ENCODE assay signal across 9 cellular contexts in the genomic region with DNA sequence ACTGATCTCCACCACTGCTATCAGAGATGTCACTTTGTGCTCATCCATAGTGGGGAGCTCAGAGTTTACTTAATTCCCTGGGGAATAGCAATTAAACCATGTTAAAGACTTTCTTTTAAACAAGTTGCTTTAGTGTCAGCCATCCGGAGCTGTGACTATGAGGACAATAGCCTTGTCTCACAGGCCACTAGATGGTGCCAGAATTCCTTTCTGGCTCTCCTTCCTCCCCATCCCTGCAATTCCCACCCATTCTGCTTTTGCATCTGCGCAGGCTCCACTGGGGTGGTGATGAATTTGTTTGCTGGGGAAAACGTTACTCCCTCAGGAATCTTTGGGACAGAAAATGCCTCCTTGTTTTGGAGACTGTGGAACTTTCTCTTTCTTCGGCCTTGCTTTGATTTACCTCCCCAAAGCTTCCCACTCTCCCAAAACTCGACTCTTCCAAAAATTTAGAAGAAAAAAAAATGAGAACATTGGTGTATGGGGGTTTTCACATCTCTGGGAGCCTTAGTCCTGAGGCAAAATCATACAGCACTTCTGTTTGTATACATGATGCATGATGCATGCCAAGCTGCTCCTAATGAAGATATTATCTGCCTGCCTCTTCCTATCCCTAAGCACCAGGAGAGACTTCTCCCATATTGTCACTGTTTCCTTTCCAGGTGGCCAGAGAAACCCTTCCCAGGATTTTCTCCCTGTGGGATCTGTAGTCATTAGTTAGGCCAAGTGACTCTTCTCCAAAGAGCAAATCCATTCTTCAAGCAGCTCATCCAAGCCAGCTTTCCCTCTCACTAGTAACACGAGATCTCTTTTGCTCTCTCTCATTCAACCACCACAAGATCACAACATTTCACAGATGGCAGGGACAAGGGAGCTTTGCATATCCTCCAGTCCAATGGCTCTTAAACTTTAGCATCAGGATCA.
DNase-seq lines count a peak whose midpoint lies in the region; ATAC-seq and TF ChIP-seq lines count a peak whose summit lies in the region.
"Had no signal": no experiment of that assay in that cellular context is flagged by ENCODE, and none has a peak within 500 bp of the region (broad histone marks: within the 10 kb centered on the region; RNA-seq: fewer than 3 reads in every experiment).

No MANE protein-coding gene starts in this region.

- no peak overlapping the region for H3K9ac ChIP-seq in SK-N-SH
- H3K9ac ChIP-seq: BLaER1 had no signal

- H3K4me2 ChIP-seq in SK-N-SH, result no peak overlapping the region
- H3K4me2 ChIP-seq: BLaER1 had no signal

- no peak for TF ChIP-seq POLR2A in stomach (IDR thresholded peaks at IDR 0.05)
- no peak for TF ChIP-seq POLR2A in suprapubic skin (IDR thresholded peaks at IDR 0.05)

- H3K27ac ChIP-seq in SK-N-SH (ENCODE audit: low read depth in 2 of 2, low read length in 1 of 2) (no peak overlapping the region), stomach (no peak overlapping the region), suprapubic skin (no peak overlapping the region)
- H3K27ac ChIP-seq: BLaER1 had no signal

- H3K36me3 ChIP-seq in SK-N-SH (replicated peaks in 1 of 2; ENCODE audit: control insufficient read depth in 1 of 2, insufficient read depth in 2 of 2, low read length in 1 of 2) (no peaks in the 10 kb centered on the region), kidney epithelial cell (ENCODE audit: control insufficient read depth, insufficient read depth, low read length) (no peaks in the 10 kb centered on the region), stomach (no peaks in the 10 kb centered on the region), suprapubic skin (no peaks in the 10 kb centered on the region)
- H3K36me3 ChIP-seq: BLaER1 had no signal

- H3K4me3 ChIP-seq in SK-N-SH (ENCODE audit: low read depth in 2 of 2, low read length in 1 of 2), result no peak overlapping the region
- no peak overlapping the region for H3K4me3 ChIP-seq in kidney epithelial cell (ENCODE audit: low read depth, low read length)
- no peak overlapping the region for H3K4me3 ChIP-seq in stomach
- H3K4me3 ChIP-seq in suprapubic skin, result no peak overlapping the region
- H3K4me3 ChIP-seq: BLaER1 had no signal

- H3F3A ChIP-seq in SK-N-SH (replicated peaks; ENCODE audit: insufficient read depth), result no peaks in the 10 kb centered on the region

- POLR2A ChIA-PET in SK-N-SH (lab: Yijun Ruan, JAX), result no interaction called here

- 13% methylated on average over 6 of the region's 6 CpGs for WGBS in SK-N-SH (ENCODE audit: low lambda C conversion rate)
- WGBS in stomach, 5 donors, result 33 to 40% (median 38%) methylated on average over 6 of the region's 6 CpGs
- 36% methylated on average over 6 of the region's 6 CpGs for WGBS in suprapubic skin

- TF ChIP-seq RAD21 in SK-N-SH (IDR thresholded peaks at IDR 0.05; ENCODE audit: low read length), result peak; percentile 93

- peak; percentile 60 for TF ChIP-seq CTCF in SK-N-SH (IDR thresholded peaks at IDR 0.05)
- TF ChIP-seq CTCF in kidney epithelial cell (IDR thresholded peaks at IDR 0.05; ENCODE audit: insufficient read depth, low read length, poor library complexity, severe bottlenecking), result peak; percentile 87
- TF ChIP-seq CTCF in stomach (IDR thresholded peaks at IDR 0.05), result peak in 2 of 7 experiments; percentile 21 to 26
- peak in 1 of 2 donors; percentile 12 for TF ChIP-seq CTCF in suprapubic skin (IDR thresholded peaks at IDR 0.05)

- H3K4me1 ChIP-seq in SK-N-SH (ENCODE audit: control insufficient read depth in 1 of 2, insufficient read depth in 2 of 2, low read depth in 1 of 2, low read length in 1 of 2) (no peaks in the 10 kb centered on the region; a peak in 1 of 4 replicates), stomach (no peaks in the 10 kb centered on the region), suprapubic skin (no peaks in the 10 kb centered on the region)

- H4K20me1 ChIP-seq in SK-N-SH (ENCODE audit: insufficient read depth), result no peaks in the 10 kb centered on the region
- H4K20me1 ChIP-seq: BLaER1 had no signal

- TF ChIP-seq EP300 in SK-N-SH (IDR thresholded peaks at IDR 0.05; ENCODE audit: borderline replicate concordance in 1 of 2, low read depth in 1 of 2, low read length in 1 of 2) (no peak), stomach (IDR thresholded peaks at IDR 0.05) (no peak), suprapubic skin (IDR thresholded peaks at IDR 0.05) (no peak)

- no peaks in the 10 kb centered on the region for H3K27me3 ChIP-seq in SK-N-SH (ENCODE audit: insufficient read depth)
- H3K27me3 ChIP-seq in kidney epithelial cell (ENCODE audit: control insufficient read depth, insufficient read depth, low read length), result no peaks in the 10 kb centered on the region
- H3K27me3 ChIP-seq in stomach, result no peaks in the 10 kb centered on the region
- no peaks in the 10 kb centered on the region for H3K27me3 ChIP-seq in suprapubic skin
- H3K27me3 ChIP-seq: BLaER1 had no signal

- no peaks in the 10 kb centered on the region for H3K9me3 ChIP-seq in SK-N-SH
- H3K9me3 ChIP-seq in stomach, result no peaks in the 10 kb centered on the region
- H3K9me3 ChIP-seq in suprapubic skin, result no peaks in the 10 kb centered on the region
- H3K9me3 ChIP-seq: BLaER1 had no signal

- CTCF ChIA-PET in SK-N-SH (lab: Yijun Ruan, JAX), result interaction anchor here (0.6 to 2.9 kb wide), 63 partner anchors 8 to 1799 kb away, joined by 3 to 31 read pairs (median 3); no protein-coding TSS in a partner anchor

- no peaks in the 10 kb centered on the region for H3K79me2 ChIP-seq in SK-N-SH (ENCODE audit: insufficient read depth)

- no peak overlapping the region for H2AFZ ChIP-seq in SK-N-SH (ENCODE audit: low read depth)

- no peak for ATAC-seq in SK-N-SH treated with all-trans-retinoic acid at 6 μM for 48 hours

- no peaks in the 10 kb centered on the region for H3K9me2 ChIP-seq in SK-N-SH

- intact Hi-C loops in stomach (cut with DNase I; ENCODE audit: low total_unique reads), result no loop called here

- DNase-seq in SK-N-SH, result peak; percentile 57
- peak; percentile 44 for DNase-seq in NCI-H2029 treated with DMSO at 0.1 percent for 48 hours (lab: John Stamatoyannopoulos, UW)
- DNase-seq in anterior cingulate cortex (lab: John Stamatoyannopoulos, UW), result peak in 54 of 58 donors; percentile 4 to 83 (median 49)
- peak; percentile 14 for DNase-seq in kidney epithelial cell (ENCODE audit: low read depth)
- DNase-seq in stomach, result no peak
- no peak for DNase-seq in suprapubic skin (ENCODE audit: low spot score in 2 of 2)
- no peak for DNase-seq in activated effector memory CD4-positive, alpha-beta T cell treated with Interleukin-2 at 50 U/mL for 16 hours

TF ChIP-seq in SK-N-SH, 30 proteins besides CTCF, POLR2A, EP300 and RAD21 (continues in another document):
- no peak for TF ChIP-seq SIN3A (IDR thresholded peaks at IDR 0.05; ENCODE audit: borderline replicate concordance, low read depth, low read length)
- TF ChIP-seq MEF2A (IDR thresholded peaks at IDR 0.05; ENCODE audit: borderline replicate concordance, low read depth), result no peak
- TF ChIP-seq, protein P1, sequence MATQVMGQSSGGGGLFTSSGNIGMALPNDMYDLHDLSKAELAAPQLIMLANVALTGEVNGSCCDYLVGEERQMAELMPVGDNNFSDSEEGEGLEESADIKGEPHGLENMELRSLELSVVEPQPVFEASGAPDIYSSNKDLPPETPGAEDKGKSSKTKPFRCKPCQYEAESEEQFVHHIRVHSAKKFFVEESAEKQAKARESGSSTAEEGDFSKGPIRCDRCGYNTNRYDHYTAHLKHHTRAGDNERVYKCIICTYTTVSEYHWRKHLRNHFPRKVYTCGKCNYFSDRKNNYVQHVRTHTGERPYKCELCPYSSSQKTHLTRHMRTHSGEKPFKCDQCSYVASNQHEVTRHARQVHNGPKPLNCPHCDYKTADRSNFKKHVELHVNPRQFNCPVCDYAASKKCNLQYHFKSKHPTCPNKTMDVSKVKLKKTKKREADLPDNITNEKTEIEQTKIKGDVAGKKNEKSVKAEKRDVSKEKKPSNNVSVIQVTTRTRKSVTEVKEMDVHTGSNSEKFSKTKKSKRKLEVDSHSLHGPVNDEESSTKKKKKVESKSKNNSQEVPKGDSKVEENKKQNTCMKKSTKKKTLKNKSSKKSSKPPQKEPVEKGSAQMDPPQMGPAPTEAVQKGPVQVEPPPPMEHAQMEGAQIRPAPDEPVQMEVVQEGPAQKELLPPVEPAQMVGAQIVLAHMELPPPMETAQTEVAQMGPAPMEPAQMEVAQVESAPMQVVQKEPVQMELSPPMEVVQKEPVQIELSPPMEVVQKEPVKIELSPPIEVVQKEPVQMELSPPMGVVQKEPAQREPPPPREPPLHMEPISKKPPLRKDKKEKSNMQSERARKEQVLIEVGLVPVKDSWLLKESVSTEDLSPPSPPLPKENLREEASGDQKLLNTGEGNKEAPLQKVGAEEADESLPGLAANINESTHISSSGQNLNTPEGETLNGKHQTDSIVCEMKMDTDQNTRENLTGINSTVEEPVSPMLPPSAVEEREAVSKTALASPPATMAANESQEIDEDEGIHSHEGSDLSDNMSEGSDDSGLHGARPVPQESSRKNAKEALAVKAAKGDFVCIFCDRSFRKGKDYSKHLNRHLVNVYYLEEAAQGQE (IDR thresholded peaks at IDR 0.05; ENCODE audit: low read depth, low read length), result no peak

TF ChIP-seq in SK-N-SH treated with all-trans-retinoic acid at 6 μM for 48 hours, 23 proteins besides CTCF, POLR2A, EP300 and RAD21 (continues in another document):
- no peak for TF ChIP-seq ESRRG (CRISPR knock-in tag; IDR thresholded peaks at IDR 0.05)
- no peak for TF ChIP-seq ZFP3 (CRISPR knock-in tag; IDR thresholded peaks at IDR 0.05)
- no peak for TF ChIP-seq ZNF70 (CRISPR knock-in tag; IDR thresholded peaks at IDR 0.05)
- TF ChIP-seq, protein P2, sequence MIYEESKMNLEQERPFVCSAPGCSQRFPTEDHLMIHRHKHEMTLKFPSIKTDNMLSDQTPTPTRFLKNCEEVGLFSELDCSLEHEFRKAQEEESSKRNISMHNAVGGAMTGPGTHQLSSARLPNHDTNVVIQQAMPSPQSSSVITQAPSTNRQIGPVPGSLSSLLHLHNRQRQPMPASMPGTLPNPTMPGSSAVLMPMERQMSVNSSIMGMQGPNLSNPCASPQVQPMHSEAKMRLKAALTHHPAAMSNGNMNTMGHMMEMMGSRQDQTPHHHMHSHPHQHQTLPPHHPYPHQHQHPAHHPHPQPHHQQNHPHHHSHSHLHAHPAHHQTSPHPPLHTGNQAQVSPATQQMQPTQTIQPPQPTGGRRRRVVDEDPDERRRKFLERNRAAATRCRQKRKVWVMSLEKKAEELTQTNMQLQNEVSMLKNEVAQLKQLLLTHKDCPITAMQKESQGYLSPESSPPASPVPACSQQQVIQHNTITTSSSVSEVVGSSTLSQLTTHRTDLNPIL (CRISPR knock-in tag; IDR thresholded peaks at IDR 0.05; ENCODE audit: low read depth), result no peak
- TF ChIP-seq PPARA (CRISPR knock-in tag; IDR thresholded peaks at IDR 0.05; ENCODE audit: borderline replicate concordance), result no peak

Comparison
In these comparisons a context has a peak if more than half of its experiments do, and no peak if none do; other contexts are left out.
1. DNase-seq: peak in SK-N-SH (single experiment), NCI-H2029 treated with DMSO at 0.1 percent for 48 hours (single experiment), anterior cingulate cortex (54 of 58) and kidney epithelial cell (single experiment); none in stomach (single experiment), suprapubic skin (0 of 2) and activated effector memory CD4-positive, alpha-beta T cell treated with Interleukin-2 at 50 U/mL for 16 hours (single experiment).